In the genomic region with DNA sequence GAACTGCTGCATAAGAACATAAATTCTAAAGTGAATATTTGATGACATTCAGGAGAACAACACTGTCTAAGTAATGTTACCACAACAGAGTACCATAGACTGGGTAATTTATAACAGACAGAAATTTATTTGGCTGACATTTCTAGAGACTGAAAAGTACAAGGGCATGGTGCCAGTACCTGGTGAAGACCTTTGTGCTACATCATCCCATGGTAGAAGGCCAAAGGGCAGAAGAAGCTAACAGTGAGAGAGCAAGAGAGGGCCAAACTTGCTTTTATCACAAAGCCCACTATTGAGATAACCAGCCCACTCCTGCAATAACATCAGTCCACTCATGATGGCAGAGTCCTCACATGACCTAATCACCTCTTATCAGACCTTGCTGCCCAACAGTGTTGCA, we compare ENCODE assay signal across 15 cellular contexts.
DNase-seq lines count a peak whose midpoint lies in the region; ATAC-seq and TF ChIP-seq lines count a peak whose summit lies in the region.
"Had no signal": no experiment of that assay in that cellular context is flagged by ENCODE, and none has a peak within 500 bp of the region (broad histone marks: within the 10 kb centered on the region; RNA-seq: fewer than 3 reads in every experiment).

No MANE protein-coding gene starts in this region.

- H3K36me3 ChIP-seq in BLaER1 (no peaks in the 10 kb centered on the region), PC-3 (ENCODE audit: low read depth, low read length) (peaks cover 9% of the 10 kb centered on the region; the same call in 1 of the 2 replicates), skeletal muscle satellite cell (ENCODE audit: insufficient read depth, low read length) (peaks cover 21% of the 10 kb centered on the region)

- H4K20me1 ChIP-seq in BLaER1 (no peaks in the 10 kb centered on the region), PC-3 (ENCODE audit: low read length) (no peaks in the 10 kb centered on the region)

- no peaks in the 10 kb centered on the region for H3K79me2 ChIP-seq in PC-3 (ENCODE audit: low read length)

- no peaks in the 10 kb centered on the region for H3K27me3 ChIP-seq in BLaER1
- no peaks in the 10 kb centered on the region for H3K27me3 ChIP-seq in PC-3 (ENCODE audit: low read length)
- no peaks in the 10 kb centered on the region for H3K27me3 ChIP-seq in skeletal muscle satellite cell (ENCODE audit: control insufficient read depth, insufficient read depth, low read length)

- no peaks in the 10 kb centered on the region for H3K9me3 ChIP-seq in BLaER1
- no peaks in the 10 kb centered on the region for H3K9me3 ChIP-seq in PC-3 (ENCODE audit: low read length)
- no peaks in the 10 kb centered on the region for H3K9me3 ChIP-seq in skeletal muscle satellite cell (replicated peaks; ENCODE audit: low read length)

- no peak for TF ChIP-seq CTCF in PC-3 (conservative IDR thresholded peaks at IDR 0.05; ENCODE audit: low read depth, low read length)

- H3K27ac ChIP-seq in BLaER1 (no peak overlapping the region), PC-3 (ENCODE audit: low read length) (peak overlapping the region; percentile 80)
- H3K27ac ChIP-seq: HL-60 had no signal

- H2AFZ ChIP-seq in PC-3 (ENCODE audit: low read length), result no peak overlapping the region

- no peak for ATAC-seq in PC-3
- peak; percentile 91 for ATAC-seq in left lobe of liver
- ATAC-seq: CD8-positive, alpha-beta T cell; GM12878; K562 had no signal

- H3K9ac ChIP-seq in BLaER1, result no peak overlapping the region
- peak overlapping the region; percentile 17; the same call in 1 of the 2 replicates for H3K9ac ChIP-seq in PC-3 (ENCODE audit: low read length)
- no peak overlapping the region for H3K9ac ChIP-seq in skeletal muscle satellite cell (ENCODE audit: low read depth, low read length)

- H3K4me2 ChIP-seq in BLaER1 (peak overlapping the region; percentile 46), PC-3 (ENCODE audit: low read length) (peak overlapping the region; percentile 38), skeletal muscle satellite cell (ENCODE audit: low read length) (peak overlapping the region; percentile 7)

- H3K4me3 ChIP-seq in BLaER1 (no peak overlapping the region), PC-3 (ENCODE audit: low read length) (no peak overlapping the region), skeletal muscle satellite cell (ENCODE audit: low read length) (no peak overlapping the region)
- H3K4me3 ChIP-seq: GM12878, K562 had no signal

- BruUV-seq in PC-3 (replicated peaks; lab: Mats Ljungman, UMichigan), result no TSS peak

- H3K9me2 ChIP-seq in PC-3 (replicated peaks; ENCODE audit: low read length), result no peaks in the 10 kb centered on the region

- CTCF ChIA-PET in PC-3 (lab: Charles Lee), result interaction anchor here (0.6 kb wide), 1 partner anchor 309 kb away, joined by 5 read pairs; no protein-coding TSS in a partner anchor

- intact Hi-C loops in PC-3 (cut with micrococcal nuclease), result no loop called here

- peaks cover 9% of the 10 kb centered on the region for H3K4me1 ChIP-seq in BLaER1
- H3K4me1 ChIP-seq in PC-3 (ENCODE audit: insufficient read depth, low read length), result peaks cover 21% of the 10 kb centered on the region
- H3K4me1 ChIP-seq in skeletal muscle satellite cell (ENCODE audit: control insufficient read depth, insufficient read depth, low read length), result peaks cover 17% of the 10 kb centered on the region

- DNase-seq in PC-3, result no peak
- DNase-seq in left lobe of liver (ENCODE audit: low spot score), result peak; percentile 69
- no peak for DNase-seq in NCI-H1105 treated with DMSO at 0.1 percent for 48 hours (lab: John Stamatoyannopoulos, UW)
- no peak for DNase-seq in DMS153 (lab: John Stamatoyannopoulos, UW)
- no peak for DNase-seq in stimulated activated CD4-positive, alpha-beta T cell treated with anti-CD3 and anti-CD28 coated beads, Interleukin-12 subunit alpha, Interleukin-12 subunit beta, amount 100 ng/mL, for 4 hours
- DNase-seq: ACHN; Calu3; CD8-positive, alpha-beta T cell; DND-41; H9 had no signal

- POLR2A ChIA-PET in PC-3 (lab: Charles Lee; ENCODE audit: unreplicated experiment), result no interaction called here

- H3F3A ChIP-seq in PC-3 (ENCODE audit: low read length, unreplicated experiment), result no peaks in the 10 kb centered on the region
